ENCODE assay signal across 1 cellular context in the genomic region with DNA sequence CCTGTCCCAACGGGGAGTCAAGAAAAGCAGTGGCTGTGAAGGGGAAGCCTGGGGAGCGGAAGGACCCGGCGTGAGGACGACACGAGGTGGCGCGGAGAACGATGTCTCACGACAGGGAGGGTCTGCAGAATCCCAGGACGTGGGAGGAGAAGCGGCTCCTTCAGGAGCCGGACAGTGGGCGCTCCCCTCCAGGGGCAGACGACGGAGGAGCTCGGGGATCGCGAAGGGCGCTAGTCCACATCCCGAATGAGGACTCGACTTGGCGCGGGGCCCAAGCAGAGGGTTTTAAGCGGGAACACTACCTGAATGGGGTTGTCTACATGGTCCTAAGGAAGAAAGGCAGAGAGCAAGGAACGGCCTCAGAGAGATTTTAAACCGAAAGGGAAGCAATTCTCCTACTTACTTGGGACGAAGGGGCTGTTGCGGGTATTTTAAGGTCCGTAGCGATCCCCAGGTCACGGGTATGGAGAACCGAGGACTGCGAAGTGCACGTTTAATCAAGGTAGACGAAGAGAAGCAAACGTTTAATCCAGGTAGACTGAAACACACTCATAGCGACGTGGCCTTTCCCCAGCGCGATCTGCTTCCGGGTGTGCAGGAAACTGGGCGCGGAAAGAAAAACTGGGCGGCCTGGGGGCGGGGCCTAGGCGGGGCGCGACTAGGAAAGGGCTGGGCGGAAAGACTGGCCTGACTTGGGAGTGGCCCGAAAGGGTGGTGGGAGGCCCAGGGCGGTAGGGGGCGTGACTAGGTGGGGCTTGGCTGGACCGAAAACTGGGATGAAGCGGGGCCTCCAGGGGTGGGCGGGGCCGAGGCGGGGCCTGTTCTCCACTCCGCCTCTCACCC.
TF ChIP-seq lines count a peak whose summit lies in the region.

A gene (minus strand): TSS at position 594 of the 843 bp plus-strand sequence. CDS start 10,964 bp downstream, outside the sequence.

TF ChIP-seq in K562, 482 proteins besides CTCF, POLR2A, EP300 and RAD21 (continued from another document and continues in another):
- TF ChIP-seq MCM5 (IDR thresholded peaks at IDR 0.05; ENCODE audit: low read depth): no peak
- peak; percentile 73 for TF ChIP-seq POLR2H (tag; IDR thresholded peaks at IDR 0.05; ENCODE audit: low read depth)
- 0 out of 2 replicates have a peak, but pooled peaks have one; percentile 21 for TF ChIP-seq ARID1B (IDR thresholded peaks at IDR 0.05)
- TF ChIP-seq BRD4 (IDR thresholded peaks at IDR 0.05): no peak
- peak; percentile 72; the same call in 1 of the 2 replicates for TF ChIP-seq PHF8 (IDR thresholded peaks at IDR 0.05; ENCODE audit: borderline replicate concordance, low read length)
- no peak for TF ChIP-seq CEBPB (tag; IDR thresholded peaks at IDR 0.05)
- TF ChIP-seq, protein P1, sequence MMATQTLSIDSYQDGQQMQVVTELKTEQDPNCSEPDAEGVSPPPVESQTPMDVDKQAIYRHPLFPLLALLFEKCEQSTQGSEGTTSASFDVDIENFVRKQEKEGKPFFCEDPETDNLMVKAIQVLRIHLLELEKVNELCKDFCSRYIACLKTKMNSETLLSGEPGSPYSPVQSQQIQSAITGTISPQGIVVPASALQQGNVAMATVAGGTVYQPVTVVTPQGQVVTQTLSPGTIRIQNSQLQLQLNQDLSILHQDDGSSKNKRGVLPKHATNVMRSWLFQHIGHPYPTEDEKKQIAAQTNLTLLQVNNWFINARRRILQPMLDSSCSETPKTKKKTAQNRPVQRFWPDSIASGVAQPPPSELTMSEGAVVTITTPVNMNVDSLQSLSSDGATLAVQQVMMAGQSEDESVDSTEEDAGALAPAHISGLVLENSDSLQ (IDR thresholded peaks at IDR 0.05): no peak
- TF ChIP-seq, protein P2, sequence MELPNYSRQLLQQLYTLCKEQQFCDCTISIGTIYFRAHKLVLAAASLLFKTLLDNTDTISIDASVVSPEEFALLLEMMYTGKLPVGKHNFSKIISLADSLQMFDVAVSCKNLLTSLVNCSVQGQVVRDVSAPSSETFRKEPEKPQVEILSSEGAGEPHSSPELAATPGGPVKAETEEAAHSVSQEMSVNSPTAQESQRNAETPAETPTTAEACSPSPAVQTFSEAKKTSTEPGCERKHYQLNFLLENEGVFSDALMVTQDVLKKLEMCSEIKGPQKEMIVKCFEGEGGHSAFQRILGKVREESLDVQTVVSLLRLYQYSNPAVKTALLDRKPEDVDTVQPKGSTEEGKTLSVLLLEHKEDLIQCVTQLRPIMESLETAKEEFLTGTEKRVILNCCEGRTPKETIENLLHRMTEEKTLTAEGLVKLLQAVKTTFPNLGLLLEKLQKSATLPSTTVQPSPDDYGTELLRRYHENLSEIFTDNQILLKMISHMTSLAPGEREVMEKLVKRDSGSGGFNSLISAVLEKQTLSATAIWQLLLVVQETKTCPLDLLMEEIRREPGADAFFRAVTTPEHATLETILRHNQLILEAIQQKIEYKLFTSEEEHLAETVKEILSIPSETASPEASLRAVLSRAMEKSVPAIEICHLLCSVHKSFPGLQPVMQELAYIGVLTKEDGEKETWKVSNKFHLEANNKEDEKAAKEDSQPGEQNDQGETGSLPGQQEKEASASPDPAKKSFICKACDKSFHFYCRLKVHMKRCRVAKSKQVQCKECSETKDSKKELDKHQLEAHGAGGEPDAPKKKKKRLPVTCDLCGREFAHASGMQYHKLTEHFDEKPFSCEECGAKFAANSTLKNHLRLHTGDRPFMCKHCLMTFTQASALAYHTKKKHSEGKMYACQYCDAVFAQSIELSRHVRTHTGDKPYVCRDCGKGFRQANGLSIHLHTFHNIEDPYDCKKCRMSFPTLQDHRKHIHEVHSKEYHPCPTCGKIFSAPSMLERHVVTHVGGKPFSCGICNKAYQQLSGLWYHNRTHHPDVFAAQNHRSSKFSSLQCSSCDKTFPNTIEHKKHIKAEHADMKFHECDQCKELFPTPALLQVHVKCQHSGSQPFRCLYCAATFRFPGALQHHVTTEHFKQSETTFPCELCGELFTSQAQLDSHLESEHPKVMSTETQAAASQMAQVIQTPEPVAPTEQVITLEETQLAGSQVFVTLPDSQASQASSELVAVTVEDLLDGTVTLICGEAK (IDR thresholded peaks at IDR 0.05): peak; percentile 94
- TF ChIP-seq, protein P2 (CRISPR knock-in tag; IDR thresholded peaks at IDR 0.05): no peak
- TF ChIP-seq TAF1 (IDR thresholded peaks at IDR 0.05; ENCODE audit: control insufficient read depth, extremely low read depth, insufficient read depth, low read length, severe bottlenecking): peak; percentile 75
- TF ChIP-seq, protein P3, sequence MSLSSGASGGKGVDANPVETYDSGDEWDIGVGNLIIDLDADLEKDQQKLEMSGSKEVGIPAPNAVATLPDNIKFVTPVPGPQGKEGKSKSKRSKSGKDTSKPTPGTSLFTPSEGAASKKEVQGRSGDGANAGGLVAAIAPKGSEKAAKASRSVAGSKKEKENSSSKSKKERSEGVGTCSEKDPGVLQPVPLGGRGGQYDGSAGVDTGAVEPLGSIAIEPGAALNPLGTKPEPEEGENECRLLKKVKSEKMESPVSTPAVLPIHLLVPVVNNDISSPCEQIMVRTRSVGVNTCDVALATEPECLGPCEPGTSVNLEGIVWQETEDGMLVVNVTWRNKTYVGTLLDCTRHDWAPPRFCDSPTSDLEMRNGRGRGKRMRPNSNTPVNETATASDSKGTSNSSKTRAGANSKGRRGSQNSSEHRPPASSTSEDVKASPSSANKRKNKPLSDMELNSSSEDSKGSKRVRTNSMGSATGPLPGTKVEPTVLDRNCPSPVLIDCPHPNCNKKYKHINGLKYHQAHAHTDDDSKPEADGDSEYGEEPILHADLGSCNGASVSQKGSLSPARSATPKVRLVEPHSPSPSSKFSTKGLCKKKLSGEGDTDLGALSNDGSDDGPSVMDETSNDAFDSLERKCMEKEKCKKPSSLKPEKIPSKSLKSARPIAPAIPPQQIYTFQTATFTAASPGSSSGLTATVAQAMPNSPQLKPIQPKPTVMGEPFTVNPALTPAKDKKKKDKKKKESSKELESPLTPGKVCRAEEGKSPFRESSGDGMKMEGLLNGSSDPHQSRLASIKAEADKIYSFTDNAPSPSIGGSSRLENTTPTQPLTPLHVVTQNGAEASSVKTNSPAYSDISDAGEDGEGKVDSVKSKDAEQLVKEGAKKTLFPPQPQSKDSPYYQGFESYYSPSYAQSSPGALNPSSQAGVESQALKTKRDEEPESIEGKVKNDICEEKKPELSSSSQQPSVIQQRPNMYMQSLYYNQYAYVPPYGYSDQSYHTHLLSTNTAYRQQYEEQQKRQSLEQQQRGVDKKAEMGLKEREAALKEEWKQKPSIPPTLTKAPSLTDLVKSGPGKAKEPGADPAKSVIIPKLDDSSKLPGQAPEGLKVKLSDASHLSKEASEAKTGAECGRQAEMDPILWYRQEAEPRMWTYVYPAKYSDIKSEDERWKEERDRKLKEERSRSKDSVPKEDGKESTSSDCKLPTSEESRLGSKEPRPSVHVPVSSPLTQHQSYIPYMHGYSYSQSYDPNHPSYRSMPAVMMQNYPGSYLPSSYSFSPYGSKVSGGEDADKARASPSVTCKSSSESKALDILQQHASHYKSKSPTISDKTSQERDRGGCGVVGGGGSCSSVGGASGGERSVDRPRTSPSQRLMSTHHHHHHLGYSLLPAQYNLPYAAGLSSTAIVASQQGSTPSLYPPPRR (CRISPR knock-in tag; IDR thresholded peaks at IDR 0.05; ENCODE audit: borderline replicate concordance): no peak
- no peak for TF ChIP-seq PHTF2 (CRISPR knock-in tag; IDR thresholded peaks at IDR 0.05)
- peak; percentile 65; the same call in 1 of the 2 replicates for TF ChIP-seq ETV5 (CRISPR knock-in tag; IDR thresholded peaks at IDR 0.05; ENCODE audit: low read depth)
- peak; percentile 78; the same call in 1 of the 2 replicates for TF ChIP-seq ELF2 (CRISPR knock-in tag; IDR thresholded peaks at IDR 0.05)
- peak; percentile 33; the same call in 1 of the 2 replicates for TF ChIP-seq PML (IDR thresholded peaks at IDR 0.05; ENCODE audit: low read length)
- TF ChIP-seq, protein P4, sequence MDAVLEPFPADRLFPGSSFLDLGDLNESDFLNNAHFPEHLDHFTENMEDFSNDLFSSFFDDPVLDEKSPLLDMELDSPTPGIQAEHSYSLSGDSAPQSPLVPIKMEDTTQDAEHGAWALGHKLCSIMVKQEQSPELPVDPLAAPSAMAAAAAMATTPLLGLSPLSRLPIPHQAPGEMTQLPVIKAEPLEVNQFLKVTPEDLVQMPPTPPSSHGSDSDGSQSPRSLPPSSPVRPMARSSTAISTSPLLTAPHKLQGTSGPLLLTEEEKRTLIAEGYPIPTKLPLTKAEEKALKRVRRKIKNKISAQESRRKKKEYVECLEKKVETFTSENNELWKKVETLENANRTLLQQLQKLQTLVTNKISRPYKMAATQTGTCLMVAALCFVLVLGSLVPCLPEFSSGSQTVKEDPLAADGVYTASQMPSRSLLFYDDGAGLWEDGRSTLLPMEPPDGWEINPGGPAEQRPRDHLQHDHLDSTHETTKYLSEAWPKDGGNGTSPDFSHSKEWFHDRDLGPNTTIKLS (IDR thresholded peaks at IDR 0.05; ENCODE audit: borderline replicate concordance, low read depth): peak; percentile 96
- TF ChIP-seq, protein P5, sequence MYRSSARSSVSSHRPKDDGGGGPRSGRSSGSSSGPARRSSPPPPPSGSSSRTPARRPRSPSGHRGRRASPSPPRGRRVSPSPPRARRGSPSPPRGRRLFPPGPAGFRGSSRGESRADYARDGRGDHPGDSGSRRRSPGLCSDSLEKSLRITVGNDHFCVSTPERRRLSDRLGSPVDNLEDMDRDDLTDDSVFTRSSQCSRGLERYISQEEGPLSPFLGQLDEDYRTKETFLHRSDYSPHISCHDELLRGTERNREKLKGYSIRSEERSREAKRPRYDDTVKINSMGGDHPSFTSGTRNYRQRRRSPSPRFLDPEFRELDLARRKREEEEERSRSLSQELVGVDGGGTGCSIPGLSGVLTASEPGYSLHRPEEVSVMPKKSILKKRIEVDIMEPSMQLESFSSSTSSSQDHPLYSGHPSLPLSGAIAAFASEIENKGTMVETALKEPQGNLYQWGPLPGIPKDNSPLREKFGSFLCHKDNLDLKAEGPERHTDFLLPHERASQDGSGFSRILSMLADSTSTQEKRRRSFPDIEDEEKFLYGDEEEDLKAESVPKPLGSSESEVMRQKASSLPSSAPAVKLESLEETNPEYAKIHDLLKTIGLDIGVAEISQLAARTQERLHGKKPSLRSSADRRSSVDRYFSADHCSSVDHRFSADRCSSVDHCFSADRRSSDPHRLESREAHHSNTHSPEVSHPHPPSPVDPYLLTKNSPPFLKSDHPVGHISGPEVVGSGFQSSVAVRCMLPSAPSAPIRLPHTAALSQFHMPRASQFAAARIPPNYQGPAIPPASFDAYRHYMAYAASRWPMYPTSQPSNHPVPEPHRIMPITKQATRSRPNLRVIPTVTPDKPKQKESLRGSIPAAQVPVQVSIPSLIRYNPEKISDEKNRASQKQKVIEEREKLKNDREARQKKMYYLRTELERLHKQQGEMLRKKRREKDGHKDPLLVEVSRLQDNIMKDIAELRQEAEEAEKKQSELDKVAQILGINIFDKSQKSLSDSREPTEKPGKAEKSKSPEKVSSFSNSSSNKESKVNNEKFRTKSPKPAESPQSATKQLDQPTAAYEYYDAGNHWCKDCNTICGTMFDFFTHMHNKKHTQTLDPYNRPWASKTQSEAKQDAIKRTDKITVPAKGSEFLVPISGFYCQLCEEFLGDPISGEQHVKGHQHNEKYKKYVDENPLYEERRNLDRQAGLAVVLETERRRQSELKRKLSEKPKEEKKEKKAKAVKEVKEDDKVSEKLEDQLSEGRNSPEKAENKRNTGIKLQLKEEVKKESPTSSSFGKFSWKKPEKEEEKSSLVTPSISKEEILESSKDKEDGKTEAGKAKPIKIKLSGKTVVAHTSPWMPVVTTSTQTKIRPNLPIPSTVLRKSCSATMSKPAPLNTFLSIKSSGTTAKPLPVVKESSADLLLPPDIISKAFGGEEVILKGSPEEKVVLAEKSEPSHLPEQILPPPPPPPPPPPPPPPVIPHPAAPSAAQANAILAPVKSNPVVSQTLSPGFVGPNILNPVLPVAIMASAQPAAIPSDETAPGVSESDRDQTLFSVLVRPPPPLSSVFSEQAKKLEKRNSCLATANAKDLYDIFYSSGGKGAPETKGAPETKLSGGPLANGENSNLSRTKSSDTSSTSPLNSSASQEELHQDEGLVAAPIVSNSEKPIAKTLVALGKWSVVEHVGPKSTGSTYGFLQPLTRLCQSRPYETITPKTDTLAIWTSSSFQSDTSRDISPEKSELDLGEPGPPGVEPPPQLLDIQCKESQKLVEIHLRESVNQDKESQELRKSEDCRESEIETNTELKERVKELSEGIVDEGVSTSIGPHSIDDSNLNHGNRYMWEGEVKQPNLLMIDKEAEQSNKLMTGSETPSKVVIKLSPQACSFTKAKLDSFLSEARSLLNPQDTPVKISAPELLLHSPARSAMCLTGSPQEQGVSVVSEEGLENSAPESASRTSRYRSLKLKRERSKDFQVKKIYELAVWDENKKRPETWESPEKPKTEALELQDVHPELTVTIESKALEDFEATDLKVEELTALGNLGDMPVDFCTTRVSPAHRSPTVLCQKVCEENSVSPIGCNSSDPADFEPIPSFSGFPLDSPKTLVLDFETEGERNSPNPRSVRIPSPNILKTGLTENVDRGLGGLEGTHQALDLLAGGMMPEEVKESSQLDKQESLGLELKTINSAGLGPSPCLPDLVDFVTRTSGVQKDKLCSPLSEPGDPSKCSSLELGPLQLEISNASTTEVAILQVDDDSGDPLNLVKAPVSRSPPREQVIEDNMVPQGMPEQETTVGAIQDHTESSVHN (IDR thresholded peaks at IDR 0.05; ENCODE audit: borderline replicate concordance in 1 of 2, low read depth in 1 of 2): 0 out of 4 replicates have a peak, but pooled peaks of 1 of the 2 experiments have one; percentile 39
